21 cellular contexts compared by ENCODE assay signal in the genomic region with DNA sequence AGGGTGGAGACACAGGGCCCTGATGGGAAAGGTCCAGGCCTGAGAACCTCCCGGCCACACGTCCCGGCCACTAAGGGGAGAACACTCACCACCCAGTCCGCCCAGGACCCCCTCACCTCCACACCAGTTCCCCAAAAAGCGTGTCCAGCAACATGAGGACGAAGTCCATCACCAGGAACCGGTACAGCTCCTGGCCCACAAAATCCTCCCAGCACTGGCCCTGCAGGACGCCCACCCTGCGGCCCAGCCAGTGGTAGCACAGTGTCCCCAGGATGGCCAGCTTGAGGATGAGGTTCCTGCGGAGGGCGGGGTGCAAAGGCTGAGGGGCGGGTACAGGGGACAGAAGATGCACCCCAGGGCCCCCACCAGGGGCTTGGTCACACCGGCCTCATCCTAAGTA. TPM values are rescaled to one million over a fixed set of nuclear protein-coding genes. Genes with fewer than 3 reads are reported as not detected.
A peak's percentile ranks its signal among the peaks of the same experiment; 100 is the strongest.
DNase-seq lines count a peak whose midpoint lies in the region; ATAC-seq and TF ChIP-seq lines count a peak whose summit lies in the region.
"Had no signal": no experiment of that assay in that cellular context is flagged by ENCODE, and none has a peak within 500 bp of the region (broad histone marks: within the 10 kb centered on the region; RNA-seq: fewer than 3 reads in every experiment).

No MANE protein-coding gene starts in this region.

- H3K36me3 Mint-ChIP-seq in activated naive CD4-positive, alpha-beta T cell treated with anti-CD3 and anti-CD28 coated beads, Interleukin-2, amount 50 U/mL, for 24 hours: peaks cover 10% of the 10 kb centered on the region
- H3K36me3 Mint-ChIP-seq in activated naive CD4-positive, alpha-beta T cell treated with anti-CD3 and anti-CD28 coated beads, Interleukin-2, amount 50 U/mL, for 72 hours: peaks cover 12 to 39% of the 10 kb centered on the region in 2 donors
- peaks cover 19% of the 10 kb centered on the region for H3K36me3 Mint-ChIP-seq in T-helper 17 cell (ENCODE audit: low read depth)
- H3K36me3 Mint-ChIP-seq in effector memory CD8-positive, alpha-beta T cell (ENCODE audit: insufficient read depth): peaks cover 95% of the 10 kb centered on the region

- WGBS in SK-N-SH (ENCODE audit: low lambda C conversion rate): 87% methylated on average over 13 of the region's 13 CpGs

- H3K9me3 Mint-ChIP-seq in activated naive CD4-positive, alpha-beta T cell treated with anti-CD3 and anti-CD28 coated beads, Interleukin-2, amount 50 U/mL, for 24 hours: no peaks in the 10 kb centered on the region
- no peaks in the 10 kb centered on the region for H3K9me3 Mint-ChIP-seq in activated naive CD4-positive, alpha-beta T cell treated with anti-CD3 and anti-CD28 coated beads, Interleukin-2, amount 50 U/mL, for 72 hours
- no peaks in the 10 kb centered on the region for H3K9me3 Mint-ChIP-seq in effector memory CD8-positive, alpha-beta T cell

- no peaks in the 10 kb centered on the region for H4K20me1 ChIP-seq in SK-N-SH (ENCODE audit: insufficient read depth)

- no peaks in the 10 kb centered on the region for H3K4me1 ChIP-seq in HAP-1
- H3K4me1 ChIP-seq in SK-N-SH (ENCODE audit: control insufficient read depth in 1 of 2, insufficient read depth in 2 of 2, low read depth in 1 of 2, low read length in 1 of 2): peaks cover 0 to 16% of the 10 kb centered on the region in 2 experiments; a peak in 1 of 4 replicates

- no peak for DNase-seq in activated naive CD4-positive, alpha-beta T cell treated with anti-CD3 and anti-CD28 coated beads, Interleukin-2, amount 50 U/mL, for 72 hours (ENCODE audit: low spot score in 2 of 2)
- no peak for DNase-seq in T-helper 17 cell
- no peak for DNase-seq in effector memory CD8-positive, alpha-beta T cell
- no peak for DNase-seq in HAP-1 (ENCODE audit: low spot score in 2 of 2)
- DNase-seq in activated gamma-delta T cell treated with Interleukin-2 at 50 U/mL for 16 hours: no peak
- no peak for DNase-seq in SK-N-SH
- DNase-seq: brain microvascular endothelial cell, Calu3, colonic mucosa, GM23248, heart left ventricle, left ventricle myocardium inferior, NCI-H526, occipital lobe, Right ventricle myocardium superior had no signal

- in situ Hi-C loops in HAP-1 (cut with MboI; ENCODE audit: low sequenced_read_pairs): loop anchor here (25.0 kb wide), 1 partner anchor 592 kb away; no protein-coding TSS in a partner anchor

- TF ChIP-seq EP300 in SK-N-SH (IDR thresholded peaks at IDR 0.05; ENCODE audit: borderline replicate concordance in 1 of 2, low read depth in 1 of 2, low read length in 1 of 2): no peak

- H3K79me2 ChIP-seq in SK-N-SH (ENCODE audit: insufficient read depth): no peaks in the 10 kb centered on the region

- H3K4me1 Mint-ChIP-seq in activated naive CD4-positive, alpha-beta T cell treated with anti-CD3 and anti-CD28 coated beads, Interleukin-2, amount 50 U/mL, for 24 hours: peaks cover 55% of the 10 kb centered on the region
- peaks cover 46% of the 10 kb centered on the region for H3K4me1 Mint-ChIP-seq in T-helper 17 cell
- H3K4me1 Mint-ChIP-seq in effector memory CD8-positive, alpha-beta T cell (ENCODE audit: low read depth in 2 of 2): peaks cover 44 to 52% of the 10 kb centered on the region in 2 donors

- H3K9me2 ChIP-seq in SK-N-SH: no peaks in the 10 kb centered on the region

- H3K27me3 Mint-ChIP-seq in activated naive CD4-positive, alpha-beta T cell treated with anti-CD3 and anti-CD28 coated beads, Interleukin-2, amount 50 U/mL, for 24 hours: no peaks in the 10 kb centered on the region
- no peaks in the 10 kb centered on the region for H3K27me3 Mint-ChIP-seq in T-helper 17 cell
- no peaks in the 10 kb centered on the region for H3K27me3 Mint-ChIP-seq in effector memory CD8-positive, alpha-beta T cell

- no peak overlapping the region for H3K27ac ChIP-seq in SK-N-SH (ENCODE audit: low read depth in 2 of 2, low read length in 1 of 2)
- H3K27ac ChIP-seq: brain microvascular endothelial cell, colonic mucosa, GM23248, left ventricle myocardium inferior, right atrium auricular region, VCaP had no signal

- H3K36me3 ChIP-seq in HAP-1 (replicated peaks) (no peaks in the 10 kb centered on the region), SK-N-SH (replicated peaks in 1 of 2; ENCODE audit: control insufficient read depth in 1 of 2, insufficient read depth in 2 of 2, low read length in 1 of 2) (no peaks in the 10 kb centered on the region)

- H3K4me3 ChIP-seq in HAP-1: no peak overlapping the region
- H3K4me3 ChIP-seq in SK-N-SH (ENCODE audit: low read depth in 2 of 2, low read length in 1 of 2): no peak overlapping the region
- H3K4me3 ChIP-seq: colonic mucosa, GM23248, left ventricle myocardium inferior, mucosa of descending colon, right atrium auricular region had no signal

- CTCF ChIA-PET in SK-N-SH (lab: Yijun Ruan, JAX): interaction anchor here (0.5 to 10.9 kb wide), 7 partner anchors 8 to 129 kb away, joined by 3 to 131 read pairs (median 3); no protein-coding TSS in a partner anchor

- H3K27me3 ChIP-seq in HAP-1 (ENCODE audit: low read depth): no peaks in the 10 kb centered on the region
- no peaks in the 10 kb centered on the region for H3K27me3 ChIP-seq in SK-N-SH (ENCODE audit: insufficient read depth)
- H3K27me3 ChIP-seq: brain microvascular endothelial cell, colonic mucosa, heart left ventricle, right atrium auricular region had no signal

- H3K9ac ChIP-seq in SK-N-SH: no peak overlapping the region
- H3K9ac ChIP-seq: GM23248 had no signal

- H3K27ac Mint-ChIP-seq in activated naive CD4-positive, alpha-beta T cell treated with anti-CD3 and anti-CD28 coated beads, Interleukin-2, amount 50 U/mL, for 24 hours: no peak overlapping the region
- no peak overlapping the region for H3K27ac Mint-ChIP-seq in activated naive CD4-positive, alpha-beta T cell treated with anti-CD3 and anti-CD28 coated beads, Interleukin-2, amount 50 U/mL, for 72 hours
- H3K27ac Mint-ChIP-seq in T-helper 17 cell: peak overlapping the region; percentile 92
- peak overlapping the region; percentile 91 to 95 for H3K27ac Mint-ChIP-seq in effector memory CD8-positive, alpha-beta T cell

- TF ChIP-seq RAD21 in SK-N-SH (IDR thresholded peaks at IDR 0.05; ENCODE audit: low read length): no peak

- POLR2A ChIA-PET in SK-N-SH (lab: Yijun Ruan, JAX): no interaction called here

- peak overlapping the region; percentile 76 for H3K4me3 Mint-ChIP-seq in activated naive CD4-positive, alpha-beta T cell treated with anti-CD3 and anti-CD28 coated beads, Interleukin-2, amount 50 U/mL, for 24 hours
- H3K4me3 Mint-ChIP-seq in T-helper 17 cell: peak overlapping the region; percentile 93
- H3K4me3 Mint-ChIP-seq in effector memory CD8-positive, alpha-beta T cell: peak overlapping the region; percentile 83 to 86

- TF ChIP-seq CTCF in SK-N-SH (IDR thresholded peaks at IDR 0.05): no peak

- no peaks in the 10 kb centered on the region for H3F3A ChIP-seq in SK-N-SH (replicated peaks; ENCODE audit: insufficient read depth)

- H3K9me3 ChIP-seq in T-helper 17 cell (ENCODE audit: control insufficient read depth, low read length, poor library complexity, severe bottlenecking) (no peaks in the 10 kb centered on the region), HAP-1 (no peaks in the 10 kb centered on the region), SK-N-SH (no peaks in the 10 kb centered on the region)
- H3K9me3 ChIP-seq: colonic mucosa, heart left ventricle, left ventricle myocardium inferior, mucosa of descending colon, right atrium auricular region had no signal

- no peak overlapping the region for H2AFZ ChIP-seq in SK-N-SH (ENCODE audit: low read depth)
- H2AFZ ChIP-seq: GM23248 had no signal

- ATAC-seq in activated naive CD4-positive, alpha-beta T cell treated with anti-CD3 and anti-CD28 coated beads, Interleukin-2, amount 50 U/mL, for 72 hours: no peak
- ATAC-seq in T-helper 17 cell: no peak
- ATAC-seq in effector memory CD8-positive, alpha-beta T cell (replicated peaks): no peak
- ATAC-seq in HG03045 (IDR thresholded peaks at IDR 0.05; ENCODE audit: unreplicated experiment): no peak
- ATAC-seq: heart left ventricle had no signal

- H3K4me2 ChIP-seq in SK-N-SH: no peak overlapping the region

TF ChIP-seq in SK-N-SH, 30 proteins besides CTCF, POLR2A, EP300 and RAD21:
- TF ChIP-seq SIN3A (IDR thresholded peaks at IDR 0.05; ENCODE audit: borderline replicate concordance, low read depth, low read length): no peak
- no peak for TF ChIP-seq NRF1 (IDR thresholded peaks at IDR 0.05; ENCODE audit: low read depth, low read length)
- TF ChIP-seq, protein P1, sequence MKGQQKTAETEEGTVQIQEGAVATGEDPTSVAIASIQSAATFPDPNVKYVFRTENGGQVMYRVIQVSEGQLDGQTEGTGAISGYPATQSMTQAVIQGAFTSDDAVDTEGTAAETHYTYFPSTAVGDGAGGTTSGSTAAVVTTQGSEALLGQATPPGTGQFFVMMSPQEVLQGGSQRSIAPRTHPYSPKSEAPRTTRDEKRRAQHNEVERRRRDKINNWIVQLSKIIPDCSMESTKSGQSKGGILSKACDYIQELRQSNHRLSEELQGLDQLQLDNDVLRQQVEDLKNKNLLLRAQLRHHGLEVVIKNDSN (IDR thresholded peaks at IDR 0.05; ENCODE audit: borderline replicate concordance, low read depth): no peak
- TF ChIP-seq GATA2 (CRISPR knock-in tag; IDR thresholded peaks at IDR 0.05): no peak

RNA-seq across cellular contexts. Expression of a gene that starts 8.0 kb away (rescaled TPM):
- 100 to 1,000 TPM; 165 to 233 TPM for total RNA-seq in activated naive CD4-positive, alpha-beta T cell treated with anti-CD3 and anti-CD28 coated beads, Interleukin-2, amount 50 U/mL, for 72 hours
- 100 to 1,000 TPM; 609 to 822 TPM for total RNA-seq in T-helper 17 cell
- polyA plus RNA-seq in SK-N-SH (2012; rRNA removed): 3.8 and 5.5 TPM in 2 replicates
- polyA plus RNA-seq in SK-N-SH (2012; cell fraction: cytosol; rRNA removed): 1.9 and 2.8 TPM in 2 replicates
- 15.2 and 17.5 TPM in 2 replicates for polyA plus RNA-seq in SK-N-SH (2012; cell fraction: nucleus; rRNA removed)
- total RNA-seq: GM23248 had no signal
- polyA plus RNA-seq: GM23248 had no signal

RNA-seq across cellular contexts. Expression of a gene that starts 10.0 kb away (rescaled TPM):
- total RNA-seq in activated naive CD4-positive, alpha-beta T cell treated with anti-CD3 and anti-CD28 coated beads, Interleukin-2, amount 50 U/mL, for 72 hours: 100 to 1,000 TPM; 165 to 187 TPM
- total RNA-seq in T-helper 17 cell: 100 to 1,000 TPM; 352 to 481 TPM
- 0.15 and 0.18 TPM in 2 replicates for polyA plus RNA-seq in SK-N-SH (2012; rRNA removed)
- polyA plus RNA-seq in SK-N-SH (2012; cell fraction: cytosol; rRNA removed): 0.01 TPM in 1 of 2 replicates, not detected in the other
- polyA plus RNA-seq in SK-N-SH (2012; cell fraction: nucleus; rRNA removed): 0.04 and 0.11 TPM in 2 replicates
- total RNA-seq: GM23248, LHCN-M2 had no signal
- polyA plus RNA-seq: GM23248 had no signal

RNA-seq across cellular contexts. Expression of a gene that starts 25.6 kb away (rescaled TPM):
- total RNA-seq in activated naive CD4-positive, alpha-beta T cell treated with anti-CD3 and anti-CD28 coated beads, Interleukin-2, amount 50 U/mL, for 72 hours: not detected
- total RNA-seq in T-helper 17 cell: not detected
- polyA plus RNA-seq in SK-N-SH (2012; rRNA removed): not detected in 2 replicates
- polyA plus RNA-seq in SK-N-SH (2012; cell fraction: cytosol; rRNA removed): not detected in 2 replicates
- polyA plus RNA-seq in SK-N-SH (2012; cell fraction: nucleus; rRNA removed): not detected in 2 replicates
- total RNA-seq: Calu3, GM23248, heart left ventricle, left ventricle myocardium inferior, LHCN-M2, mucosa of descending colon, occipital lobe, right atrium auricular region, Right ventricle myocardium superior had no signal
- polyA plus RNA-seq: GM23248, heart left ventricle had no signal

RNA-seq across cellular contexts. Expression of a gene that starts 47.8 kb away (rescaled TPM):
- 10 to 100 TPM; 84.0 to 92.7 TPM for total RNA-seq in activated naive CD4-positive, alpha-beta T cell treated with anti-CD3 and anti-CD28 coated beads, Interleukin-2, amount 50 U/mL, for 72 hours
- 10 to 100 TPM; 49.5 to 68.1 TPM for total RNA-seq in T-helper 17 cell
- polyA plus RNA-seq in SK-N-SH (2012; rRNA removed): 160 and 181 TPM in 2 replicates
- 76.9 and 109 TPM in 2 replicates for polyA plus RNA-seq in SK-N-SH (2012; cell fraction: cytosol; rRNA removed)
- polyA plus RNA-seq in SK-N-SH (2012; cell fraction: nucleus; rRNA removed): 103 and 110 TPM in 2 replicates

Comparison
In these comparisons a context has a peak if more than half of its experiments do, and no peak if none do; other contexts are left out.
1. H3K27ac Mint-ChIP-seq: peak in T-helper 17 cell (single experiment) and effector memory CD8-positive, alpha-beta T cell (2 of 2); none in activated naive CD4-positive, alpha-beta T cell treated with anti-CD3 and anti-CD28 coated beads, Interleukin-2, amount 50 U/mL, for 24 hours (single experiment) and activated naive CD4-positive, alpha-beta T cell treated with anti-CD3 and anti-CD28 coated beads, Interleukin-2, amount 50 U/mL, for 72 hours (0 of 2).
2. Peak in every context shown above with its lines, with median percentiles within 50 percentile points of each other: H3K4me3 Mint-ChIP-seq.